In genomic region chr2:30392097-30392496, GRCh38 we compare ENCODE assay signal across 2 cellular contexts.
TF ChIP-seq lines count a peak whose summit lies in the region.

No MANE protein-coding gene starts in this region.

TF ChIP-seq in IMR-90, 13 proteins besides CTCF, POLR2A, EP300 and RAD21 (continued from another document):
- no peak for TF ChIP-seq USF2 (IDR thresholded peaks at IDR 0.05; ENCODE audit: low read depth, low read length)

TF ChIP-seq in K562, 482 proteins besides CTCF, POLR2A, EP300 and RAD21 (continued from another document):
- no peak for TF ChIP-seq EZH2 (IDR thresholded peaks at IDR 0.05; ENCODE audit: borderline replicate concordance, low read depth, low read length)
- TF ChIP-seq PRPF4 (IDR thresholded peaks at IDR 0.05; ENCODE audit: insufficient read depth, low read depth, low read length, poor library complexity, severe bottlenecking), result no peak
- TF ChIP-seq NFYB (IDR thresholded peaks at IDR 0.05; ENCODE audit: extremely low read depth, insufficient read length), result no peak
- TF ChIP-seq CEBPB (tag; IDR thresholded peaks at IDR 0.05), result peak; percentile 40
- no peak for TF ChIP-seq CEBPG (CRISPR knock-in tag; IDR thresholded peaks at IDR 0.05)
- peak; percentile 11 to 69; a peak in 2 of 4 replicates for TF ChIP-seq CEBPG (tag; conservative IDR thresholded peaks at IDR 0.05 in 1 of 2, IDR thresholded peaks at IDR 0.05 in 1 of 2)
- TF ChIP-seq POU5F1 (IDR thresholded peaks at IDR 0.05; ENCODE audit: borderline replicate concordance, low read depth, low read length, partially characterized antibody), result no peak
TF ChIP-seq in K562: peak in this region for 2.
